Comparison of ENCODE assay signal across 4 cellular contexts in genomic region chr11:89093806-89094205, GRCh38. TPM values are rescaled to one million over a fixed set of nuclear protein-coding genes. Genes with fewer than 3 reads are reported as not detected.
"Had no signal": no experiment of that assay in that cellular context is flagged by ENCODE, and none has a peak within 500 bp of the region (broad histone marks: within the 10 kb centered on the region; RNA-seq: fewer than 3 reads in every experiment).

No MANE protein-coding gene starts in this region.

RNA-seq across cellular contexts. Expression of gene GRM5, which starts 28.0 kb away (rescaled TPM):
- total RNA-seq: GM23248, H4, H7, H9 had no signal
- polyA plus RNA-seq: GM23248 had no signal
